38 cellular contexts compared by ENCODE assay signal in genomic region chrX:54745676-54746075, GRCh38. TPM values are rescaled to one million over a fixed set of nuclear protein-coding genes. Genes with fewer than 3 reads are reported as not detected.
"Had no signal": no experiment of that assay in that cellular context is flagged by ENCODE, and none has a peak within 500 bp of the region (broad histone marks: within the 10 kb centered on the region; RNA-seq: fewer than 3 reads in every experiment).

No MANE protein-coding gene starts in this region.

- ATAC-seq: activated naive CD8-positive, alpha-beta T cell treated with anti-CD3 and anti-CD28 coated beads, Interleukin-2, amount 50 U/mL, for 24 hours; activated T-cell treated with anti-CD3 and anti-CD28 coated beads, Interleukin-2, amount 50 U/mL, for 4 hours; PC-3; Right ventricle myocardium inferior had no signal

- H3K27me3 ChIP-seq: MG63, Peyer's patch had no signal

- H3K4me3 ChIP-seq: MG63, Peyer's patch had no signal

- H3K4me1 ChIP-seq: Peyer's patch had no signal

- H3K36me3 ChIP-seq: MG63, Peyer's patch had no signal

- H3K9me3 ChIP-seq: MG63, Peyer's patch had no signal

- DNase-seq: activated B cell treated with CpG ODN at 0.5 μM for 24 hours; activated CD4-positive, alpha-beta memory T cell treated with anti-CD3 and anti-CD28 coated beads for 36 hours; activated CD4-positive, alpha-beta T cell treated with anti-CD3 and anti-CD28 coated beads for 4 hours; activated CD4-positive, alpha-beta T cell treated with anti-CD3 and anti-CD28 coated beads, Interleukin-2, amount 50 U/mL, for 1 hour; activated CD4-positive, CD25-positive, alpha-beta regulatory T cell treated with anti-CD3 and anti-CD28 coated beads, Interleukin-2, amount 50 U/mL, for 72 hours; activated CD8-positive, alpha-beta memory T cell treated with anti-CD3 and anti-CD28 coated beads, Interleukin-2, amount 50 U/mL, for 4 hours; activated gamma-delta T cell treated with Interleukin-2 at 50 U/mL for 16 hours; activated naive CD4-positive, alpha-beta T cell treated with anti-CD3 and anti-CD28 coated beads for 36 hours; activated naive CD8-positive, alpha-beta T cell treated with anti-CD3 and anti-CD28 coated beads, Interleukin-2, amount 50 U/mL, for 24 hours; activated T-cell treated with anti-CD3 and anti-CD28 coated beads for 4 hours; activated T-cell treated with anti-CD3 and anti-CD28 coated beads, Interleukin-2, amount 50 U/mL, for 4 hours; anterior cingulate cortex; Karpas-422; KBM-7; MG63; NCI-H1048; NCI-H1105 treated with DMSO at 0.1 percent for 48 hours; NCI-H1436; NCI-H1694; NCI-H1930; NCI-H2081 treated with DMSO at 0.1 percent for 48 hours; NCI-H226; NCI-H446 treated with DMSO at 0.1 percent for 48 hours; NCI-H524; NCI-H69; NCI-H82; NK-92 treated with Interleukin-12 subunit alpha and Interleukin-12 subunit beta, amount 100 ng/mL, for 24 hours; PC-3; Peyer's patch; SW 1271; T-helper 1 cell; T-helper 2 cell; T-helper 9 cell had no signal

- H3K27ac ChIP-seq: Peyer's patch, RWPE1, VCaP had no signal

RNA-seq across cellular contexts. Expression of gene ITIH6, which starts 52.4 kb away (rescaled TPM):
- total RNA-seq: activated B cell treated with CpG ODN at 0.5 μM for 24 hours; activated CD4-positive, alpha-beta memory T cell treated with anti-CD3 and anti-CD28 coated beads for 36 hours; activated naive CD4-positive, alpha-beta T cell treated with anti-CD3 and anti-CD28 coated beads for 36 hours; activated T-cell treated with anti-CD3 and anti-CD28 coated beads, Interleukin-2, amount 50 U/mL, for 4 hours; activated T-helper 1 cell treated with anti-CD3 and anti-CD28 coated beads, Interleukin-12 subunit alpha, Interleukin-12 subunit beta, Interleukin-2, Interleukin-4 antibody, amounts not matched to agents 30 ng/mL and 10 ng/mL and 1 ng/mL, durations not matched to agents 14 hours and 24 hours and 36 hours; cardiac septum; PC-3; Peyer's patch; Right ventricle myocardium inferior had no signal
